ENCODE assay signal across 22 cellular contexts in the genomic region with DNA sequence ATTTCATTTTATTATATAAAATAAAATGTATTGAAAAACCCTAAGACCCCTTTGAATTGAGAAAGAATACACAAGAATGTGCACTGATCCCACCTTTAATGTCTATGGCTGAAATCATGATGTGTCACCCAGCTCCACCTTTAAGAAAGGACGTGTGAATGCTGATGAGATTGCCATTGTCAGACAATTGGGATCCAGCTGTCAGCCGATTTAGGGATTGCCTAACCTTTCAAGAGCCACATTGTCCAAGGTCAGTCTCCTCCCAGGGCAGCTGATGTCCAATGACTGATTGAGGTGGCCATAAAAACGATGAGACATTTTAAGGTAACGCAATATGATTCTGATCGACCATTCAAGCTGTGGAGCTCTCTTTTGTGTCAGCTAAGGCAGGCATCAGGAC.
"Had no signal": no experiment of that assay in that cellular context is flagged by ENCODE, and none has a peak within 500 bp of the region (broad histone marks: within the 10 kb centered on the region; RNA-seq: fewer than 3 reads in every experiment).

No MANE protein-coding gene starts in this region.

- H3K36me3 Mint-ChIP-seq: naive thymus-derived CD8-positive, alpha-beta T cell; stimulated activated naive B cell treated with anti-CD40 and anti-IgM and Interleukin-4, amounts not matched to agents 10 μg/mL and 1 μg/mL and 100 μg/mL, for 72 hours had no signal

- H3K4me2 ChIP-seq: hepatocyte had no signal

- H3K27me3 ChIP-seq: hepatocyte, ovary, right atrium auricular region, sigmoid colon, stomach, transverse colon had no signal

- H3K36me3 ChIP-seq: ovary, right atrium auricular region, sigmoid colon, stomach, thoracic aorta, transverse colon had no signal

- H3K4me3 ChIP-seq: coronary artery, hepatocyte, mucosa of descending colon, ovary, right atrium auricular region, sigmoid colon, skin epidermis, stomach, thoracic aorta, transverse colon had no signal

- H3K4me1 ChIP-seq: right atrium auricular region, sigmoid colon, stomach, transverse colon had no signal

- H2AFZ ChIP-seq: hepatocyte had no signal

- H3K4me3 Mint-ChIP-seq: naive thymus-derived CD8-positive, alpha-beta T cell; stimulated activated naive B cell treated with anti-CD40 and anti-IgM and Interleukin-4, amounts not matched to agents 10 μg/mL and 1 μg/mL and 100 μg/mL, for 72 hours had no signal

- ATAC-seq: left lobe of liver; mucosa of descending colon; naive thymus-derived CD8-positive, alpha-beta T cell; stimulated activated naive B cell treated with anti-CD40 and anti-IgM and Interleukin-4, amounts not matched to agents 10 μg/mL and 1 μg/mL and 100 μg/mL, for 72 hours had no signal

- H3K27ac Mint-ChIP-seq: naive thymus-derived CD8-positive, alpha-beta T cell; stimulated activated naive B cell treated with anti-CD40 and anti-IgM and Interleukin-4, amounts not matched to agents 10 μg/mL and 1 μg/mL and 100 μg/mL, for 72 hours had no signal

- DNase-seq: effector CD4-positive, alpha-beta T cell; foreskin melanocyte; head of caudate nucleus; islet precursor cell; mammary epithelial cell; mucosa of descending colon; naive thymus-derived CD8-positive, alpha-beta T cell; nucleus accumbens; ovary; sigmoid colon; stimulated activated CD4-positive, alpha-beta T cell treated with anti-CD3 and anti-CD28 coated beads, Interleukin-2, amount 100 ng/mL, for 24 hours; stimulated activated CD4-positive, alpha-beta T cell treated with anti-CD3 and anti-CD28 coated beads, Interleukin-4, amount 100 ng/mL, for 4 hours; stimulated activated naive B cell treated with anti-CD40 and anti-IgM and Interleukin-4, amounts not matched to agents 10 μg/mL and 1 μg/mL and 100 μg/mL, for 72 hours; stomach; substantia nigra; transverse colon had no signal

- H3K27me3 Mint-ChIP-seq: naive thymus-derived CD8-positive, alpha-beta T cell; stimulated activated naive B cell treated with anti-CD40 and anti-IgM and Interleukin-4, amounts not matched to agents 10 μg/mL and 1 μg/mL and 100 μg/mL, for 72 hours had no signal

- H3K79me2 ChIP-seq: hepatocyte had no signal

- H3K4me1 Mint-ChIP-seq: naive thymus-derived CD8-positive, alpha-beta T cell; stimulated activated naive B cell treated with anti-CD40 and anti-IgM and Interleukin-4, amounts not matched to agents 10 μg/mL and 1 μg/mL and 100 μg/mL, for 72 hours had no signal

- H3K9me3 ChIP-seq: mucosa of descending colon, ovary, right atrium auricular region, sigmoid colon, stomach, thoracic aorta, transverse colon had no signal

- H3K27ac ChIP-seq: coronary artery, hepatocyte, ovary, right atrium auricular region, sigmoid colon, skin epidermis, stomach, thoracic aorta, transverse colon had no signal
